1 cellular context compared by ENCODE assay signal in the genomic region with DNA sequence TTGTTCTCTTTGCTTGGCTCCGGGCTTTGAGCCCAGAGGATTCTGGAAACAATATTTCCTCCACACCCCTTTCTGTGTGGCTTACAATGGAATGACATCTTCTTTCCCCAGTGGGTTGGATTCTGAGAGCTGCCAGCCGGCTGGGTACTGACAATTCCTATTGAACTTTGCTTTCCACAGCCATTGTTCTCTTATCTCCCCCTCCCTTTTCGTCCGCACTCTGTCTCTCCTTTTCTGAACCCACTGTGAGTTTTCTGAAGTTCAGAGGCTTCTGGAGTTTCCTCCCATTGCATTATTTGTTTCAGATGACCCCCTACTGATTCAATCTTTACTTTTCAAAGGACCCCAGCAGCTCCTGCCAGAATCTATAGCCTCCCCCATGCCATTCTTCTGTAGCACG.
TF ChIP-seq lines count a peak whose summit lies in the region.

No MANE protein-coding gene starts in this region.

TF ChIP-seq in neural cell, 6 proteins besides CTCF, POLR2A, EP300 and RAD21:
- TF ChIP-seq TAF1 (IDR thresholded peaks at IDR 0.05; ENCODE audit: low read depth) (no peak), SMC3 (conservative IDR thresholded peaks at IDR 0.05; ENCODE audit: poor library complexity) (no peak), POLR2AphosphoS5 (IDR thresholded peaks at IDR 0.05) (no peak), MXI1 (conservative IDR thresholded peaks at IDR 0.05; ENCODE audit: poor library complexity, severe bottlenecking) (no peak), EZH2 (IDR thresholded peaks at IDR 0.05; ENCODE audit: borderline replicate concordance, insufficient read depth, low read length, poor library complexity, severe bottlenecking) (no peak)
- TF ChIP-seq, protein P1, sequence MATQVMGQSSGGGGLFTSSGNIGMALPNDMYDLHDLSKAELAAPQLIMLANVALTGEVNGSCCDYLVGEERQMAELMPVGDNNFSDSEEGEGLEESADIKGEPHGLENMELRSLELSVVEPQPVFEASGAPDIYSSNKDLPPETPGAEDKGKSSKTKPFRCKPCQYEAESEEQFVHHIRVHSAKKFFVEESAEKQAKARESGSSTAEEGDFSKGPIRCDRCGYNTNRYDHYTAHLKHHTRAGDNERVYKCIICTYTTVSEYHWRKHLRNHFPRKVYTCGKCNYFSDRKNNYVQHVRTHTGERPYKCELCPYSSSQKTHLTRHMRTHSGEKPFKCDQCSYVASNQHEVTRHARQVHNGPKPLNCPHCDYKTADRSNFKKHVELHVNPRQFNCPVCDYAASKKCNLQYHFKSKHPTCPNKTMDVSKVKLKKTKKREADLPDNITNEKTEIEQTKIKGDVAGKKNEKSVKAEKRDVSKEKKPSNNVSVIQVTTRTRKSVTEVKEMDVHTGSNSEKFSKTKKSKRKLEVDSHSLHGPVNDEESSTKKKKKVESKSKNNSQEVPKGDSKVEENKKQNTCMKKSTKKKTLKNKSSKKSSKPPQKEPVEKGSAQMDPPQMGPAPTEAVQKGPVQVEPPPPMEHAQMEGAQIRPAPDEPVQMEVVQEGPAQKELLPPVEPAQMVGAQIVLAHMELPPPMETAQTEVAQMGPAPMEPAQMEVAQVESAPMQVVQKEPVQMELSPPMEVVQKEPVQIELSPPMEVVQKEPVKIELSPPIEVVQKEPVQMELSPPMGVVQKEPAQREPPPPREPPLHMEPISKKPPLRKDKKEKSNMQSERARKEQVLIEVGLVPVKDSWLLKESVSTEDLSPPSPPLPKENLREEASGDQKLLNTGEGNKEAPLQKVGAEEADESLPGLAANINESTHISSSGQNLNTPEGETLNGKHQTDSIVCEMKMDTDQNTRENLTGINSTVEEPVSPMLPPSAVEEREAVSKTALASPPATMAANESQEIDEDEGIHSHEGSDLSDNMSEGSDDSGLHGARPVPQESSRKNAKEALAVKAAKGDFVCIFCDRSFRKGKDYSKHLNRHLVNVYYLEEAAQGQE (IDR thresholded peaks at IDR 0.05; ENCODE audit: borderline replicate concordance), result no peak
